12 cellular contexts compared by ENCODE assay signal in genomic region chr14:51677276-51677675, GRCh38. TPM values are rescaled to one million over a fixed set of nuclear protein-coding genes. Genes with fewer than 3 reads are reported as not detected.
A peak's percentile ranks its signal among the peaks of the same experiment; 100 is the strongest.
DNase-seq lines count a peak whose midpoint lies in the region; ATAC-seq and TF ChIP-seq lines count a peak whose summit lies in the region.
"Had no signal": no experiment of that assay in that cellular context is flagged by ENCODE, and none has a peak within 500 bp of the region (broad histone marks: within the 10 kb centered on the region; RNA-seq: fewer than 3 reads in every experiment).

No MANE protein-coding gene starts in this region.

- H3K4me1 ChIP-seq in SK-N-SH (ENCODE audit: control insufficient read depth in 1 of 2, insufficient read depth in 2 of 2, low read depth in 1 of 2, low read length in 1 of 2) (peaks cover 40 to 68% of the 10 kb centered on the region in 2 experiments), neural progenitor cell (peaks cover 8% of the 10 kb centered on the region)

- peak in 1 of 2 experiments; percentile 21; a peak in 1 of 4 replicates for TF ChIP-seq EP300 in SK-N-SH (IDR thresholded peaks at IDR 0.05; ENCODE audit: borderline replicate concordance in 1 of 2, low read depth in 1 of 2, low read length in 1 of 2)

- TF ChIP-seq RAD21 in SK-N-SH (IDR thresholded peaks at IDR 0.05; ENCODE audit: low read length), result no peak

- H3K9me2 ChIP-seq in SK-N-SH, result no peaks in the 10 kb centered on the region

- H3K79me2 ChIP-seq in SK-N-SH (ENCODE audit: insufficient read depth) (peaks cover 100% of the 10 kb centered on the region), neural progenitor cell (ENCODE audit: low read depth) (peaks cover 6% of the 10 kb centered on the region)

- H4K20me1 ChIP-seq in SK-N-SH (ENCODE audit: insufficient read depth) (peaks cover 100% of the 10 kb centered on the region), neural progenitor cell (ENCODE audit: low read depth) (no peaks in the 10 kb centered on the region)

- CTCF ChIA-PET in SK-N-SH (lab: Yijun Ruan, JAX), result interaction anchor here (1.1 to 2.0 kb wide), 3 partner anchors 18 to 104 kb away, joined by 3 to 9 read pairs (median 3); no protein-coding TSS in a partner anchor

- WGBS in SK-N-SH (ENCODE audit: low lambda C conversion rate), result 30% methylated on average over 1 of the region's 1 CpG

- no peaks in the 10 kb centered on the region for H3K36me3 Mint-ChIP-seq in neural progenitor cell

- peak overlapping the region; percentile 42 for H3K27ac Mint-ChIP-seq in neural progenitor cell

- DNase-seq in COLO829 (ENCODE audit: low spot score) (peak; percentile 85), SK-N-SH (peak; percentile 18), fibroblast of pulmonary artery (ENCODE audit: low read depth) (peak; percentile 58), neural progenitor cell (ENCODE audit: low spot score) (no peak), amygdala (lab: John Stamatoyannopoulos, UW) (no peak)
- DNase-seq: activated gamma-delta T cell treated with Interleukin-2 at 50 U/mL for 16 hours, NCI-H1417, NCI-H82, small intestine had no signal

- no peak overlapping the region for H3K4me3 Mint-ChIP-seq in neural progenitor cell

- POLR2A ChIA-PET in SK-N-SH (lab: Yijun Ruan, JAX), result no interaction called here

- ATAC-seq in HG02610 (IDR thresholded peaks at IDR 0.05; ENCODE audit: unreplicated experiment) (no peak), GM19463 (IDR thresholded peaks at IDR 0.05; ENCODE audit: unreplicated experiment) (no peak), GM19455 (IDR thresholded peaks at IDR 0.05; ENCODE audit: unreplicated experiment) (no peak)

- H3F3A ChIP-seq in SK-N-SH (replicated peaks; ENCODE audit: insufficient read depth) (peaks cover 69% of the 10 kb centered on the region), neural progenitor cell (ENCODE audit: low read depth) (no peaks in the 10 kb centered on the region)

- no peaks in the 10 kb centered on the region for H3K9me3 ChIP-seq in SK-N-SH
- H3K9me3 ChIP-seq in neural progenitor cell (ENCODE audit: low read depth), result no peaks in the 10 kb centered on the region

- H2AFZ ChIP-seq in SK-N-SH (ENCODE audit: low read depth) (no peak overlapping the region), neural progenitor cell (replicated peaks) (no peak overlapping the region)

- no peak overlapping the region for H3K4me3 ChIP-seq in SK-N-SH (ENCODE audit: low read depth in 2 of 2, low read length in 1 of 2)
- H3K4me3 ChIP-seq in fibroblast of pulmonary artery (replicated peaks; ENCODE audit: low read depth, low read length), result no peak overlapping the region
- no peak overlapping the region for H3K4me3 ChIP-seq in neural progenitor cell

- H3K27me3 ChIP-seq in SK-N-SH (ENCODE audit: insufficient read depth) (no peaks in the 10 kb centered on the region), neural progenitor cell (no peaks in the 10 kb centered on the region)

- H3K36me3 ChIP-seq in SK-N-SH (replicated peaks in 1 of 2; ENCODE audit: control insufficient read depth in 1 of 2, insufficient read depth in 2 of 2, low read length in 1 of 2) (peaks cover 13 to 70% of the 10 kb centered on the region in 2 experiments), neural progenitor cell (no peaks in the 10 kb centered on the region)

- TF ChIP-seq CTCF in SK-N-SH (IDR thresholded peaks at IDR 0.05) (no peak), fibroblast of pulmonary artery (IDR thresholded peaks at IDR 0.05; ENCODE audit: low read length, missing control alignments) (no peak), neural progenitor cell (IDR thresholded peaks at IDR 0.05) (no peak)

- H3K9ac ChIP-seq in SK-N-SH, result no peak overlapping the region
- no peak overlapping the region for H3K9ac ChIP-seq in neural progenitor cell

- peaks cover 2% of the 10 kb centered on the region for H3K27me3 Mint-ChIP-seq in neural progenitor cell (ENCODE audit: insufficient read depth, low read depth)

- peak overlapping the region; percentile 33 for H3K4me2 ChIP-seq in SK-N-SH
- no peak overlapping the region for H3K4me2 ChIP-seq in neural progenitor cell

- H3K4me1 Mint-ChIP-seq in neural progenitor cell, result peaks cover 42% of the 10 kb centered on the region

- H3K27ac ChIP-seq in SK-N-SH (ENCODE audit: low read depth in 2 of 2, low read length in 1 of 2) (peak overlapping the region; percentile 63 to 65), neural progenitor cell (no peak overlapping the region)

- H3K9me3 Mint-ChIP-seq in neural progenitor cell, result no peaks in the 10 kb centered on the region

TF ChIP-seq in SK-N-SH, 30 proteins besides CTCF, POLR2A, EP300 and RAD21:
- peak; percentile 85 for TF ChIP-seq TCF12 (IDR thresholded peaks at IDR 0.05)
- 0 out of 2 replicates have a peak, but pooled peaks have one; percentile 7 for TF ChIP-seq MXI1 (IDR thresholded peaks at IDR 0.05; ENCODE audit: low read depth, low read length)
- 0 out of 2 replicates have a peak, but pooled peaks have one; percentile 6 for TF ChIP-seq JUND (IDR thresholded peaks at IDR 0.05)
- TF ChIP-seq PBX3 (IDR thresholded peaks at IDR 0.05), result peak; percentile 29; the same call in 1 of the 2 replicates
- TF ChIP-seq ELF1 (IDR thresholded peaks at IDR 0.05), result no peak
- TF ChIP-seq SIN3A (IDR thresholded peaks at IDR 0.05; ENCODE audit: borderline replicate concordance, low read depth, low read length), result 0 out of 2 replicates have a peak, but pooled peaks have one; percentile 19

RNA-seq across cellular contexts. Expression of gene FRMD6, which starts 25.6 kb away (rescaled TPM):
- polyA plus RNA-seq in SK-N-SH (2012; rRNA removed), result 147 and 169 TPM in 2 replicates
- 125 and 136 TPM in 2 replicates for polyA plus RNA-seq in SK-N-SH (2012; cell fraction: cytosol; rRNA removed)
- polyA plus RNA-seq in SK-N-SH (2012; cell fraction: nucleus; rRNA removed), result 171 and 281 TPM in 2 replicates
- 20.6 and 24.4 TPM in 2 replicates for total RNA-seq in neural progenitor cell (ENCODE audit: low replicate concordance)

Comparison
In these comparisons a context has a peak if more than half of its experiments do, and no peak if none do; other contexts are left out.
1. DNase-seq: peak in COLO829 (single experiment), SK-N-SH (single experiment) and fibroblast of pulmonary artery (single experiment); none in neural progenitor cell (single experiment) and amygdala (0 of 56).